ENCODE assay signal across 9 cellular contexts in genomic region chr17:82105417-82105881, GRCh38. TPM values are rescaled to one million over a fixed set of nuclear protein-coding genes. Genes with fewer than 3 reads are reported as not detected.
DNase-seq lines count a peak whose midpoint lies in the region; ATAC-seq, FAIRE-seq and TF ChIP-seq lines count a peak whose summit lies in the region.
"Had no signal": no experiment of that assay in that cellular context is flagged by ENCODE, and none has a peak within 500 bp of the region (broad histone marks: within the 10 kb centered on the region; RNA-seq: fewer than 3 reads in every experiment).

No MANE protein-coding gene starts in this region.

- H3K4me1 ChIP-seq in H1 (replicated peaks in 1 of 4; ENCODE audit: control insufficient read depth in 3 of 4, insufficient read depth in 4 of 4, low read length in 3 of 4) (peaks cover 0 to 55% (median 46%) of the 10 kb centered on the region in 4 experiments; a peak in 6 of 7 replicates), psoas muscle (peaks cover 49% of the 10 kb centered on the region)

- H3K14ac ChIP-seq in H1 (ENCODE audit: insufficient read length) = no peak overlapping the region

- H2AK5ac ChIP-seq in H1 (ENCODE audit: low read depth, low read length) = 0 out of 2 replicates have a peak overlapping the region, but pooled peaks have one; percentile 1

- H3K56ac ChIP-seq in H1 (replicated peaks; ENCODE audit: insufficient read length, low read depth, low read length) = no peak overlapping the region

- H2BK5ac ChIP-seq in H1 (ENCODE audit: low read depth, low read length) = 0 out of 2 replicates have a peak overlapping the region, but pooled peaks have one; percentile 57

- in situ Hi-C loops in GM13977 (cut with MboI; ENCODE audit: low pct_unique_long_range_greater_than_20kb, low sequenced_read_pairs, unreplicated experiment) = no loop called here

- H3K27ac ChIP-seq in H1 (ENCODE audit: low read depth, low read length) (no peak overlapping the region), psoas muscle (peak overlapping the region; percentile 97)

- H3K27me3 ChIP-seq in H1 (replicated peaks in 1 of 4; ENCODE audit: control insufficient read depth in 3 of 4, extremely low read depth in 1 of 4, insufficient read depth in 3 of 4, low read length in 3 of 4) (no peaks in the 10 kb centered on the region), psoas muscle (ENCODE audit: insufficient read depth in 3 of 3, low read length in 2 of 3) (no peaks in the 10 kb centered on the region)

- TF ChIP-seq CTCF in H1 (IDR thresholded peaks at IDR 0.05; ENCODE audit: control extremely low read depth in 1 of 3, insufficient read depth in 1 of 3, low read depth in 1 of 3, low read length in 3 of 3) (no peak), psoas muscle (IDR thresholded peaks at IDR 0.05) (no peak), GM13977 (IDR thresholded peaks at IDR 0.05; ENCODE audit: extremely low read depth, insufficient read depth, missing control alignments) (no peak)

- no peak overlapping the region for H3K9ac ChIP-seq in H1 (replicated peaks in 1 of 4; ENCODE audit: extremely low read depth in 1 of 4, low read depth in 3 of 4, low read length in 3 of 4)

- intact Hi-C loops in psoas muscle (cut with DNase I) = loop anchor here in 1 of 2 donors (5.0 kb wide), 1 partner anchor 47 kb away; no protein-coding TSS in a partner anchor

- no peak overlapping the region for H3K4ac ChIP-seq in H1 (replicated peaks; ENCODE audit: insufficient read length, low read depth, low read length)

- CTCF ChIA-PET in H1 (lab: Charles Lee; ENCODE audit: partially characterized antibody) = interaction anchor here (0.6 to 6.5 kb wide), 13 partner anchors 10 to 101 kb away, joined by 3 to 61 read pairs (median 5); partner anchors contain the start of gene DCXR

- H4K20me1 ChIP-seq in H1 (replicated peaks in 1 of 2; ENCODE audit: control insufficient read depth in 1 of 2, insufficient read depth in 2 of 2, low read length in 2 of 2) = peaks cover 0 to 2% of the 10 kb centered on the region in 2 experiments

- H4K91ac ChIP-seq in H1 (replicated peaks; ENCODE audit: insufficient read length, low read length) = peak overlapping the region; percentile 34

- peak overlapping the region; percentile 81; the same call in 1 of the 2 replicates for H2BK12ac ChIP-seq in H1 (ENCODE audit: low read depth, low read length)

- H3K18ac ChIP-seq in H1 (ENCODE audit: extremely low read depth, low read length) = no peak overlapping the region; the same call in 1 of the 2 replicates

- no peak overlapping the region for H2BK120ac ChIP-seq in H1 (replicated peaks; ENCODE audit: low read depth, low read length)

- H3K23ac ChIP-seq in H1 (ENCODE audit: insufficient read length) = no peak overlapping the region

- DNase-seq in H1 (ENCODE audit: low read depth in 1 of 2, low spot score in 2 of 2) = peak in 1 of 2 experiments; percentile 47
- no peak for DNase-seq in psoas muscle
- no peak for DNase-seq in GM13977 (ENCODE audit: low spot score)

- no peaks in the 10 kb centered on the region; the same call in none of the 2 replicates for H3K79me1 ChIP-seq in H1 (ENCODE audit: low read depth, low read length)

- no peak for TF ChIP-seq RAD21 in H1 (IDR thresholded peaks at IDR 0.05 in 1 of 2, conservative IDR thresholded peaks at IDR 0.05 in 1 of 2; ENCODE audit: low read depth in 2 of 2, low read length in 2 of 2)

- TF ChIP-seq POLR2A in H1 (IDR thresholded peaks at IDR 0.05; ENCODE audit: control extremely low read depth in 1 of 2, low read depth in 2 of 2, low read length in 2 of 2) = no peak

- H2BK15ac ChIP-seq in H1 (ENCODE audit: low read length) = 0 out of 2 replicates have a peak overlapping the region, but pooled peaks have one; percentile 93

- POLR2A ChIA-PET in H1 (lab: Charles Lee; ENCODE audit: partially characterized antibody) = interaction anchor here (0.8 to 2.7 kb wide), 9 partner anchors 10 to 178 kb away, joined by 3 to 13 read pairs (median 4); partner anchors contain the start of genes CENPX, MAFG and RAC3

- no peak overlapping the region for H4K5ac ChIP-seq in H1 (ENCODE audit: insufficient read length, low read depth, low read length)

- no peaks in the 10 kb centered on the region for H3K79me2 ChIP-seq in H1 (ENCODE audit: control insufficient read depth in 1 of 2, insufficient read depth in 2 of 2, low read length in 2 of 2)

- H4K8ac ChIP-seq in H1 (ENCODE audit: extremely low read depth, insufficient read depth, low read length) = no peak overlapping the region

- 87% methylated on average over 12 of the region's 13 CpGs; no CpG with 5 or more reads in 1 of the 2 experiments for whole genome bisulfite sequencing in H1 (ENCODE audit: extremely low coverage in 1 of 2, insufficient coverage in 1 of 2, insufficient read length in 1 of 2, insufficient replicate concordance in 2 of 2, low coverage in 1 of 2, low lambda C conversion rate in 2 of 2, missing lambda C conversion rate in 1 of 2), 2 experiments
- 83 to 87% (median 86%) methylated on average over 13 of the region's 13 CpGs for WGBS in psoas muscle, 3 donors

- H3K23me2 ChIP-seq in H1 (ENCODE audit: low read depth, low read length) = no peaks in the 10 kb centered on the region

- no peak for FAIRE-seq in H1 (lab: Jason Lieb, UNC)

- H2BK20ac ChIP-seq in H1 (ENCODE audit: low read length) = 0 out of 2 replicates have a peak overlapping the region, but pooled peaks have one; percentile 61

- no peak overlapping the region for H2AFZ ChIP-seq in H1 (ENCODE audit: low read length)

- no peaks in the 10 kb centered on the region for H3K36me3 ChIP-seq in H1 (ENCODE audit: control insufficient read depth in 2 of 4, insufficient read depth in 4 of 4, low read length in 3 of 4)
- H3K36me3 ChIP-seq in psoas muscle (ENCODE audit: insufficient read depth in 1 of 2, low read depth in 1 of 2) = no peaks in the 10 kb centered on the region

- H3K9me3 ChIP-seq in H1 (ENCODE audit: insufficient read depth in 2 of 2, low read depth in 1 of 2, low read length in 1 of 2) (no peaks in the 10 kb centered on the region), psoas muscle (no peaks in the 10 kb centered on the region)
- H3K9me3 ChIP-seq: mucosa of descending colon had no signal

- 0 out of 4 replicates have a peak overlapping the region, but pooled peaks have one; percentile 2 to 28 for H3K4me2 ChIP-seq in H1 (ENCODE audit: insufficient read depth in 1 of 2, low read depth in 2 of 2, low read length in 2 of 2)

- no peak for TF ChIP-seq EP300 in H1 (IDR thresholded peaks at IDR 0.05; ENCODE audit: borderline replicate concordance in 1 of 2, low read depth in 2 of 2, low read length in 2 of 2)

- no peak for ATAC-seq in psoas muscle
- ATAC-seq in GM18870 (IDR thresholded peaks at IDR 0.05; ENCODE audit: unreplicated experiment) = no peak
- no peak for ATAC-seq in GM19455 (IDR thresholded peaks at IDR 0.05; ENCODE audit: unreplicated experiment)
- no peak for ATAC-seq in HG03442 (IDR thresholded peaks at IDR 0.05; ENCODE audit: unreplicated experiment)

- peak overlapping the region; percentile 53; the same call in 1 of the 2 replicates for H3K4me3 ChIP-seq in GM08714 (ENCODE audit: low read length)
- no peak overlapping the region for H3K4me3 ChIP-seq in H1 (ENCODE audit: extremely low read depth in 1 of 4, insufficient read depth in 2 of 4, low read depth in 3 of 4, low read length in 4 of 4)
- no peak overlapping the region for H3K4me3 ChIP-seq in psoas muscle
- H3K4me3 ChIP-seq: mucosa of descending colon had no signal

RNA-seq across cellular contexts. Expression of gene FASN, which starts 7.4 kb away (rescaled TPM):
- 420 TPM for polyA plus RNA-seq in PFSK-1 (2012; ENCODE audit: insufficient read length, low read depth)
- total RNA-seq in H1 (2021; fragmentation: NEBNext Ultra II Directional; extraction: Animal tissue kit (Norgen Biotek cat#: 25700)) = 559 and 561 TPM in 2 replicates
- 143 and 206 TPM in 2 replicates for polyA plus RNA-seq in H1 (2011; rRNA removed)
- polyA plus RNA-seq in H1 (2011; cell fraction: cytosol; rRNA removed) = 95.7 TPM
- 314 TPM for polyA plus RNA-seq in H1 (2011; cell fraction: nucleus; rRNA removed)
- polyA plus RNA-seq in H1 (2012, experiment 1 of 2) = 203 to 428 TPM (median 382 TPM) in 4 replicates
- 299 TPM for polyA plus RNA-seq in H1 (2012, experiment 2 of 2)
- polyA plus RNA-seq in H1 (2013, experiment 1 of 2) = 202 TPM
- 154 TPM for polyA plus RNA-seq in H1 (2013, experiment 2 of 2)
- polyA minus RNA-seq in H1 (2011; rRNA and poly(A)+ RNA removed) = 112 and 123 TPM in 2 replicates
- polyA minus RNA-seq in H1 (2011; cell fraction: cytosol; rRNA and poly(A)+ RNA removed) = 386 TPM
- 183 TPM for polyA minus RNA-seq in H1 (2011; cell fraction: nucleus; rRNA and poly(A)+ RNA removed)
- 10 to 100 TPM; 17.2 to 37.3 (median 23.4) TPM for total RNA-seq in psoas muscle
- polyA plus RNA-seq in psoas muscle = 10 to 100 TPM in 2 of 3 donors, 1 to 10 TPM in 1; 8.9 to 26.5 (median 12.0) TPM

RNA-seq across cellular contexts. Expression of gene DUS1L, which starts 39.8 kb away (rescaled TPM):
- polyA plus RNA-seq in PFSK-1 (2012; ENCODE audit: insufficient read length, low read depth) = 273 TPM
- 68.0 and 69.1 TPM in 2 replicates for total RNA-seq in H1 (2021; fragmentation: NEBNext Ultra II Directional; extraction: Animal tissue kit (Norgen Biotek cat#: 25700))
- polyA plus RNA-seq in H1 (2011; rRNA removed) (34.5 and 60.4 TPM in 2 replicates), psoas muscle (100 to 1,000 TPM; 117 to 170 (median 133) TPM)
- 66.5 TPM for polyA plus RNA-seq in H1 (2011; cell fraction: cytosol; rRNA removed)
- polyA plus RNA-seq in H1 (2011; cell fraction: nucleus; rRNA removed) = 317 TPM
- 43.1 to 60.5 TPM (median 57.0 TPM) in 4 replicates for polyA plus RNA-seq in H1 (2012, experiment 1 of 2)
- 60.6 TPM for polyA plus RNA-seq in H1 (2012, experiment 2 of 2)
- polyA plus RNA-seq in H1 (2013, experiment 1 of 2) = 38.5 TPM
- polyA plus RNA-seq in H1 (2013, experiment 2 of 2) = 36.1 TPM
- polyA minus RNA-seq in H1 (2011; rRNA and poly(A)+ RNA removed) = 19.1 and 24.6 TPM in 2 replicates
- 27.5 TPM for polyA minus RNA-seq in H1 (2011; cell fraction: cytosol; rRNA and poly(A)+ RNA removed)
- 58.5 TPM for polyA minus RNA-seq in H1 (2011; cell fraction: nucleus; rRNA and poly(A)+ RNA removed)
- total RNA-seq in psoas muscle = 100 to 1,000 TPM in 3 of 4 donors, 10 to 100 TPM in 1; 72.6 to 136 (median 104) TPM

RNA-seq across cellular contexts. Expression of gene GPS1, which starts 53.8 kb away (rescaled TPM):
- polyA plus RNA-seq in PFSK-1 (2012; ENCODE audit: insufficient read length, low read depth) = 422 TPM
- total RNA-seq in H1 (2021; fragmentation: NEBNext Ultra II Directional; extraction: Animal tissue kit (Norgen Biotek cat#: 25700)) = 153 and 157 TPM in 2 replicates
- polyA plus RNA-seq in H1 (2011; rRNA removed) (277 and 354 TPM in 2 replicates), psoas muscle (100 to 1,000 TPM in 2 of 3 donors, 10 to 100 TPM in 1; 87.1 to 114 (median 104) TPM)
- polyA plus RNA-seq in H1 (2011; cell fraction: cytosol; rRNA removed) = 226 TPM
- polyA plus RNA-seq in H1 (2011; cell fraction: nucleus; rRNA removed) = 351 TPM
- 127 to 186 TPM (median 168 TPM) in 4 replicates for polyA plus RNA-seq in H1 (2012, experiment 1 of 2)
- polyA plus RNA-seq in H1 (2012, experiment 2 of 2) = 200 TPM
- polyA plus RNA-seq in H1 (2013, experiment 1 of 2) = 99.3 TPM
- 100 TPM for polyA plus RNA-seq in H1 (2013, experiment 2 of 2)
- 137 and 141 TPM in 2 replicates for polyA minus RNA-seq in H1 (2011; rRNA and poly(A)+ RNA removed)
- 110 TPM for polyA minus RNA-seq in H1 (2011; cell fraction: cytosol; rRNA and poly(A)+ RNA removed)
- 96.5 TPM for polyA minus RNA-seq in H1 (2011; cell fraction: nucleus; rRNA and poly(A)+ RNA removed)
- total RNA-seq in psoas muscle = 100 to 1,000 TPM in 2 of 4 donors, 10 to 100 TPM in 2; 89.8 to 112 (median 97.7) TPM

RNA-seq across cellular contexts. Expression of gene RFNG, which starts 53.8 kb away (rescaled TPM):
- 114 TPM for polyA plus RNA-seq in PFSK-1 (2012; ENCODE audit: insufficient read length, low read depth)
- 26.7 and 30.9 TPM in 2 replicates for total RNA-seq in H1 (2021; fragmentation: NEBNext Ultra II Directional; extraction: Animal tissue kit (Norgen Biotek cat#: 25700))
- polyA plus RNA-seq in H1 (2011; rRNA removed) (28.4 and 50.3 TPM in 2 replicates), psoas muscle (10 to 100 TPM; 31.0 to 40.7 (median 37.3) TPM)
- polyA plus RNA-seq in H1 (2011; cell fraction: cytosol; rRNA removed) = 25.7 TPM
- polyA plus RNA-seq in H1 (2011; cell fraction: nucleus; rRNA removed) = 139 TPM
- 26.1 to 34.2 TPM (median 32.0 TPM) in 4 replicates for polyA plus RNA-seq in H1 (2012, experiment 1 of 2)
- 32.2 TPM for polyA plus RNA-seq in H1 (2012, experiment 2 of 2)
- polyA plus RNA-seq in H1 (2013, experiment 1 of 2) = 26.3 TPM
- 26.6 TPM for polyA plus RNA-seq in H1 (2013, experiment 2 of 2)
- polyA minus RNA-seq in H1 (2011; rRNA and poly(A)+ RNA removed) = 8.3 and 9.7 TPM in 2 replicates
- 15.2 TPM for polyA minus RNA-seq in H1 (2011; cell fraction: cytosol; rRNA and poly(A)+ RNA removed)
- polyA minus RNA-seq in H1 (2011; cell fraction: nucleus; rRNA and poly(A)+ RNA removed) = 23.8 TPM
- 10 to 100 TPM; 27.1 to 37.3 (median 29.3) TPM for total RNA-seq in psoas muscle

Comparison
In these comparisons a context has a peak if more than half of its experiments do, and no peak if none do; other contexts are left out.
1. RNA of gene FASN, which starts 7.4 kb away (total RNA-seq): 559 to 561 TPM in H1; 17.2 to 37.3 TPM in psoas muscle; every median in the first group is over 10 times any median in the second.